3 cellular contexts compared by ENCODE assay signal in the genomic region with DNA sequence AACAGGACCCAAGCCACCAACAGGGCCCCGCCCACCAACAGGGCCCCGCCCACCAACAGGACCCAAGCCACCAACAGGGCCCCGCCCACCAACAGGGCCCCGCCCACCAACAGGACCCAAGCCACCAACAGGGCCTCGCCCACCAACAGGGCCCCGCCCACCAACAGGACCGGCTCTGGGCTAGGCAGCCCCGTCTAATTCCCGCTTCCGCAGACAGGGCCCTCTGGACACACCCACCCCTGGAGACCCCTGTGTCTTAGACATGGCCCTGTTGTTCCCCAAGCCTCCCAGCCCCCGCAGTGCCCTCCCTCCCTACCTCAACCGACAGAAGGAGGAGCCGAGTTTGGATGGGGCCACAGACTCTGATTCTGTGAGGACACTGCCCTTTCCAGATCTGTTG. TPM values are rescaled to one million over a fixed set of nuclear protein-coding genes. Genes with fewer than 3 reads are reported as not detected.
"Had no signal": no experiment of that assay in that cellular context is flagged by ENCODE, and none has a peak within 500 bp of the region (broad histone marks: within the 10 kb centered on the region; RNA-seq: fewer than 3 reads in every experiment).

No MANE protein-coding gene starts in this region.

RNA-seq across cellular contexts. Expression of a gene that starts 49.2 kb away (rescaled TPM):
- total RNA-seq: activated T-cell treated with anti-CD3 and anti-CD28 coated beads, Interleukin-2, amount 50 U/mL, for 72 hours; activated T-helper 2 cell treated with anti-CD3 and anti-CD28 coated beads, Interferon-gamma antibody, Interleukin-2, Interleukin-4, amounts not matched to agents 10 μg/mL and 5 μg/mL and 100 μg/mL, durations not matched to agents 14 hours and 24 hours and 36 hours; MCF 10A had no signal
